Comparison of ENCODE assay signal across 12 cellular contexts in genomic region chrX:115345654-115346014, GRCh38. TPM values are rescaled to one million over a fixed set of nuclear protein-coding genes. Genes with fewer than 3 reads are reported as not detected.
DNase-seq lines count a peak whose midpoint lies in the region; ATAC-seq and TF ChIP-seq lines count a peak whose summit lies in the region.
"Had no signal": no experiment of that assay in that cellular context is flagged by ENCODE, and none has a peak within 500 bp of the region (broad histone marks: within the 10 kb centered on the region; RNA-seq: fewer than 3 reads in every experiment).

No MANE protein-coding gene starts in this region.

- H3K4me1 ChIP-seq in SJSA1 (replicated peaks) (peaks cover 15% of the 10 kb centered on the region), esophagus squamous epithelium (peaks cover 0 to 8% (median 8%) of the 10 kb centered on the region in 3 donors), muscle layer of colon (ENCODE audit: insufficient read depth, low read length) (peaks cover 19% of the 10 kb centered on the region), thyroid gland (peaks cover 11 to 24% of the 10 kb centered on the region in 2 donors)

- TF ChIP-seq POLR2A in esophagus squamous epithelium (IDR thresholded peaks at IDR 0.05) (no peak), thyroid gland (IDR thresholded peaks at IDR 0.05) (no peak)

- peak overlapping the region; percentile 42 for H3K27ac ChIP-seq in SJSA1
- peak overlapping the region in 3 of 4 donors; percentile 64 to 81 (median 70) for H3K27ac ChIP-seq in esophagus squamous epithelium
- peak overlapping the region; percentile 16 for H3K27ac ChIP-seq in muscle layer of colon (ENCODE audit: low read depth, low read length)
- peak overlapping the region; percentile 75 to 87 (median 85) for H3K27ac ChIP-seq in thyroid gland

- no peak overlapping the region for H3K9ac ChIP-seq in muscle layer of colon (ENCODE audit: low read length)

- H3K4me3 ChIP-seq in SJSA1, result no peak overlapping the region
- H3K4me3 ChIP-seq in esophagus squamous epithelium, result no peak overlapping the region
- no peak overlapping the region for H3K4me3 ChIP-seq in muscle layer of colon (ENCODE audit: low read depth in 1 of 2, low read length in 2 of 2)
- H3K4me3 ChIP-seq in thyroid gland (replicated peaks in 1 of 3), result no peak overlapping the region
- H3K4me3 ChIP-seq: K562 had no signal

- intact Hi-C loops in esophagus squamous epithelium (cut with DNase I), result no loop called here
- intact Hi-C loops in thyroid gland (cut with DNase I), result no loop called here
- intact Hi-C loops in activated CD4-positive, alpha-beta T cell treated with anti-CD3 and anti-CD28 coated beads, Interleukin-2, amount 10 ng/mL, durations not matched to agents 24 days and 14 days (cut with micrococcal nuclease), result no loop called here

- TF ChIP-seq CTCF in esophagus squamous epithelium (IDR thresholded peaks at IDR 0.05) (no peak), thyroid gland (IDR thresholded peaks at IDR 0.05) (no peak), GM10248 (IDR thresholded peaks at IDR 0.05; ENCODE audit: control extremely low read depth, extremely low read depth, low read depth, missing control alignments) (no peak)

- no peaks in the 10 kb centered on the region for H3K36me3 Mint-ChIP-seq in activated CD4-positive, alpha-beta T cell treated with anti-CD3 and anti-CD28 coated beads, Interleukin-2, amount 10 ng/mL, durations not matched to agents 24 days and 14 days (ENCODE audit: low read depth)
- H3K36me3 Mint-ChIP-seq: CD4-positive, alpha-beta memory T cell had no signal

- H3K27me3 ChIP-seq in SJSA1 (replicated peaks) (no peaks in the 10 kb centered on the region), esophagus squamous epithelium (no peaks in the 10 kb centered on the region), muscle layer of colon (ENCODE audit: control insufficient read depth in 1 of 2, insufficient read depth in 2 of 2, low read length in 2 of 2) (no peaks in the 10 kb centered on the region), thyroid gland (no peaks in the 10 kb centered on the region)

- DNase-seq in SJSA1 (ENCODE audit: low read depth in 1 of 2, low spot score in 2 of 2) (no peak), esophagus squamous epithelium (lab: John Stamatoyannopoulos, UW) (no peak), thyroid gland (no peak), GM10248 (ENCODE audit: extremely low spot score) (no peak), hippocampal formation (lab: John Stamatoyannopoulos, UW) (no peak)
- no peak for DNase-seq in activated CD4-positive, alpha-beta T cell treated with anti-CD3 and anti-CD28 coated beads, Interleukin-2, amount 10 ng/mL, durations not matched to agents 24 days and 14 days
- DNase-seq: CD4-positive, alpha-beta memory T cell had no signal

- CTCF ChIA-PET in GM10248 (lab: Yijun Ruan, JAX), result no interaction called here

- H3K27ac Mint-ChIP-seq in activated CD4-positive, alpha-beta T cell treated with anti-CD3 and anti-CD28 coated beads, Interleukin-2, amount 10 ng/mL, durations not matched to agents 24 days and 14 days, result no peak overlapping the region
- H3K27ac Mint-ChIP-seq: CD4-positive, alpha-beta memory T cell had no signal

- no peak for ATAC-seq in GM21423 (IDR thresholded peaks at IDR 0.05; ENCODE audit: unreplicated experiment)
- ATAC-seq: K562 had no signal

- POLR2A ChIA-PET in GM10248 (lab: Yijun Ruan, JAX), result no interaction called here

- H3K36me3 ChIP-seq in SJSA1, result no peaks in the 10 kb centered on the region
- no peaks in the 10 kb centered on the region for H3K36me3 ChIP-seq in esophagus squamous epithelium
- no peaks in the 10 kb centered on the region for H3K36me3 ChIP-seq in muscle layer of colon (ENCODE audit: insufficient read depth, low read length)
- H3K36me3 ChIP-seq in thyroid gland, result no peaks in the 10 kb centered on the region

- H3K4me1 Mint-ChIP-seq in activated CD4-positive, alpha-beta T cell treated with anti-CD3 and anti-CD28 coated beads, Interleukin-2, amount 10 ng/mL, durations not matched to agents 24 days and 14 days, result no peaks in the 10 kb centered on the region
- H3K4me1 Mint-ChIP-seq: CD4-positive, alpha-beta memory T cell had no signal

- no peaks in the 10 kb centered on the region for H3K9me3 Mint-ChIP-seq in activated CD4-positive, alpha-beta T cell treated with anti-CD3 and anti-CD28 coated beads, Interleukin-2, amount 10 ng/mL, durations not matched to agents 24 days and 14 days
- H3K9me3 Mint-ChIP-seq: CD4-positive, alpha-beta memory T cell had no signal

- no peaks in the 10 kb centered on the region for H3K27me3 Mint-ChIP-seq in activated CD4-positive, alpha-beta T cell treated with anti-CD3 and anti-CD28 coated beads, Interleukin-2, amount 10 ng/mL, durations not matched to agents 24 days and 14 days
- H3K27me3 Mint-ChIP-seq: CD4-positive, alpha-beta memory T cell had no signal

- WGBS in esophagus squamous epithelium, 2 donors, result 24 to 35% methylated on average over 3 of the region's 3 CpGs
- WGBS in thyroid gland, 2 donors, result 11 to 22% methylated on average over 3 of the region's 3 CpGs

- no peak overlapping the region for H3K4me3 Mint-ChIP-seq in activated CD4-positive, alpha-beta T cell treated with anti-CD3 and anti-CD28 coated beads, Interleukin-2, amount 10 ng/mL, durations not matched to agents 24 days and 14 days
- H3K4me3 Mint-ChIP-seq: CD4-positive, alpha-beta memory T cell had no signal

- H3K9me3 ChIP-seq in SJSA1 (replicated peaks) (no peaks in the 10 kb centered on the region), esophagus squamous epithelium (no peaks in the 10 kb centered on the region), muscle layer of colon (ENCODE audit: low read length) (no peaks in the 10 kb centered on the region), thyroid gland (no peaks in the 10 kb centered on the region)

RNA-seq across cellular contexts. Expression of gene LUZP4, which starts 56.1 kb away (rescaled TPM):
- not detected in 2 replicates for total RNA-seq in SJSA1 (2014; rRNA removed; shearing (Covaris generic))
- total RNA-seq in esophagus squamous epithelium, result not detected
- not detected for total RNA-seq in thyroid gland
- not detected in 2 replicates for total RNA-seq in activated CD4-positive, alpha-beta T cell treated with anti-CD3 and anti-CD28 coated beads, Interleukin-2, amount 10 ng/mL, durations not matched to agents 24 days and 14 days
- total RNA-seq: CD4-positive, alpha-beta memory T cell; OCI-LY7; omental fat pad had no signal

Comparison
In these comparisons a context has a peak if more than half of its experiments do, and no peak if none do; other contexts are left out.
1. H3K27ac ChIP-seq: peak in every context shown above with its lines; median percentile 85 in thyroid gland; 70 in esophagus squamous epithelium; 42 in SJSA1; 16 in muscle layer of colon.